ENCODE assay signal across 19 cellular contexts in genomic region chr19:19257137-19257536, GRCh38. TPM values are rescaled to one million over a fixed set of nuclear protein-coding genes. Genes with fewer than 3 reads are reported as not detected.
DNase-seq lines count a peak whose midpoint lies in the region; ATAC-seq, FAIRE-seq and TF ChIP-seq lines count a peak whose summit lies in the region.
"Had no signal": no experiment of that assay in that cellular context is flagged by ENCODE, and none has a peak within 500 bp of the region (broad histone marks: within the 10 kb centered on the region; RNA-seq: fewer than 3 reads in every experiment).

No MANE protein-coding gene starts in this region.

- no peak for FAIRE-seq in A549 (lab: Jason Lieb, UNC)
- FAIRE-seq: G401.6, GM19239 had no signal

- TF ChIP-seq EP300 in A549 (IDR thresholded peaks at IDR 0.05) = no peak

- POLR2A ChIA-PET in A549 (lab: Yijun Ruan, JAX) = no interaction called here

- no peaks in the 10 kb centered on the region for H3K9me3 ChIP-seq in A549

- WGBS in A549 (ENCODE audit: missing lambda C conversion rate) = 6% methylated on average over 6 of the region's 14 CpGs

- H3K4me2 ChIP-seq in A549 = no peak overlapping the region

- no peak overlapping the region for H3K4me3 ChIP-seq in A549
- H3K4me3 ChIP-seq: MG63 had no signal

- TF ChIP-seq POLR2A in A549 (IDR thresholded peaks at IDR 0.05; ENCODE audit: low read length) = no peak

- no peaks in the 10 kb centered on the region for H3K4me1 ChIP-seq in A549

- H3K27ac ChIP-seq in A549 = no peak overlapping the region
- H3K27ac ChIP-seq: C4-2B had no signal

- no peak for TF ChIP-seq CTCF in A549 (IDR thresholded peaks at IDR 0.05)

- ATAC-seq in A549 = no peak
- ATAC-seq in HG03097 (IDR thresholded peaks at IDR 0.05; ENCODE audit: low FRiP score, unreplicated experiment) = no peak

- DNase-seq in DMS53 (lab: John Stamatoyannopoulos, UW) = peak; percentile 64
- DNase-seq in DMS53 treated with DMSO at 0.1 percent for 48 hours (lab: John Stamatoyannopoulos, UW; ENCODE audit: unreplicated experiment) = no peak
- DNase-seq in A549 (ENCODE audit: low read depth in 1 of 2, low spot score in 1 of 2) = no peak
- DNase-seq in NCI-H69 (lab: John Stamatoyannopoulos, UW) = peak; percentile 43
- peak; percentile 21 for DNase-seq in iPS-NIHi11 (ENCODE audit: low spot score)
- no peak for DNase-seq in NCI-H2029 (lab: John Stamatoyannopoulos, UW)
- no peak for DNase-seq in stimulated activated CD4-positive, alpha-beta T cell treated with anti-CD3 and anti-CD28 coated beads, Interleukin-4, amount 100 ng/mL, for 1 hour
- DNase-seq: GOT3, HCEC 1CT, Kasumi-1, MG63, NCI-H1417 treated with DMSO at 0.1 percent for 48 hours, NCI-H1930, NCI-H446 treated with DMSO at 0.1 percent for 48 hours had no signal

- no peak for TF ChIP-seq RAD21 in A549 (conservative IDR thresholded peaks at IDR 0.05 in 1 of 2, IDR thresholded peaks at IDR 0.05 in 1 of 2)

- CTCF ChIA-PET in A549 (lab: Yijun Ruan, JAX) = no interaction called here

TF ChIP-seq in A549, 52 proteins besides CTCF, POLR2A, EP300 and RAD21:
- no peak for TF ChIP-seq RFX5 (IDR thresholded peaks at IDR 0.05)
- TF ChIP-seq ZSCAN20 (CRISPR knock-in tag; IDR thresholded peaks at IDR 0.05) = no peak
- peak; percentile 45; the same call in 1 of the 2 replicates for TF ChIP-seq USF2 (IDR thresholded peaks at IDR 0.05)
- no peak for TF ChIP-seq FOSB (CRISPR knock-in tag; IDR thresholded peaks at IDR 0.05)
- TF ChIP-seq FOSL2 (IDR thresholded peaks at IDR 0.05) = no peak
- TF ChIP-seq FOSL2 (CRISPR knock-in tag; IDR thresholded peaks at IDR 0.05) = no peak

RNA-seq across cellular contexts. Expression of gene TM6SF2, which starts 16.0 kb away (rescaled TPM):
- 0.45 and 0.62 TPM in 2 replicates for polyA plus RNA-seq in A549 (2011; rRNA removed)
- polyA plus RNA-seq in A549 (2012; cell fraction: cytosol; rRNA removed) = 0.46 and 0.57 TPM in 2 replicates
- polyA plus RNA-seq in A549 (2012; cell fraction: nucleus; rRNA removed) = 1.9 and 2.0 TPM in 2 replicates
- 0.54 to 0.88 TPM (median 0.65 TPM) in 3 replicates for polyA plus RNA-seq in A549 (2017; fragmentation: RNase III; extraction: RNeasy Plus Mini Kit Qiagen cat#74134 plus additional on column Dnase treatment)
- polyA minus RNA-seq in A549 (2011; rRNA and poly(A)+ RNA removed) = 0.58 TPM in 2 replicates
- polyA plus RNA-seq: IgD-negative memory B cell had no signal

RNA-seq across cellular contexts. Expression of gene NCAN, which starts 45.4 kb away (rescaled TPM):
- polyA plus RNA-seq in A549 (2011; rRNA removed) (0.03 and 0.05 TPM in 2 replicates), A549 (2017; fragmentation: RNase III; extraction: RNeasy Plus Mini Kit Qiagen cat#74134 plus additional on column Dnase treatment) (0.01 to 0.03 TPM in 2 of 3 replicates, not detected in the other)
- polyA plus RNA-seq in A549 (2012; cell fraction: cytosol; rRNA removed) = 0.03 TPM in 2 replicates
- 0.02 and 0.04 TPM in 2 replicates for polyA plus RNA-seq in A549 (2012; cell fraction: nucleus; rRNA removed)
- 0.15 and 0.74 TPM in 2 replicates for polyA minus RNA-seq in A549 (2011; rRNA and poly(A)+ RNA removed)
- polyA plus RNA-seq: IgD-negative memory B cell had no signal

RNA-seq across cellular contexts. Expression of gene NR2C2AP, which starts 53.9 kb away (rescaled TPM):
- 19.3 and 20.0 TPM in 2 replicates for polyA plus RNA-seq in A549 (2011; rRNA removed)
- 28.1 and 30.6 TPM in 2 replicates for polyA plus RNA-seq in A549 (2012; cell fraction: cytosol; rRNA removed)
- 30.0 and 32.7 TPM in 2 replicates for polyA plus RNA-seq in A549 (2012; cell fraction: nucleus; rRNA removed)
- 24.1 to 24.8 TPM (median 24.6 TPM) in 3 replicates for polyA plus RNA-seq in A549 (2017; fragmentation: RNase III; extraction: RNeasy Plus Mini Kit Qiagen cat#74134 plus additional on column Dnase treatment)
- 13.2 and 16.3 TPM in 2 replicates for polyA minus RNA-seq in A549 (2011; rRNA and poly(A)+ RNA removed)

Comparison
In these comparisons a context has a peak if more than half of its experiments do, and no peak if none do; other contexts are left out.
1. DNase-seq: peak in DMS53 (single experiment), NCI-H69 (single experiment) and iPS-NIHi11 (single experiment); none in DMS53 treated with DMSO at 0.1 percent for 48 hours (single experiment), A549 (0 of 2), NCI-H2029 (single experiment) and stimulated activated CD4-positive, alpha-beta T cell treated with anti-CD3 and anti-CD28 coated beads, Interleukin-4, amount 100 ng/mL, for 1 hour (single experiment).